21 cellular contexts compared by ENCODE assay signal in genomic region chr13:44629465-44630183, GRCh38. TPM values are rescaled to one million over a fixed set of nuclear protein-coding genes. Genes with fewer than 3 reads are reported as not detected.
DNase-seq lines count a peak whose midpoint lies in the region; ATAC-seq and TF ChIP-seq lines count a peak whose summit lies in the region.
"Had no signal": no experiment of that assay in that cellular context is flagged by ENCODE, and none has a peak within 500 bp of the region (broad histone marks: within the 10 kb centered on the region; RNA-seq: fewer than 3 reads in every experiment).

No MANE protein-coding gene starts in this region.

- H3K4me3 ChIP-seq in MG63: no peak overlapping the region
- no peak overlapping the region for H3K4me3 ChIP-seq in sigmoid colon
- H3K4me3 ChIP-seq: GM12878, transverse colon had no signal

- H3K27me3 ChIP-seq in MG63 (no peaks in the 10 kb centered on the region), sigmoid colon (no peaks in the 10 kb centered on the region)
- H3K27me3 ChIP-seq: transverse colon had no signal

- no peak for TF ChIP-seq EP300 in sigmoid colon (IDR thresholded peaks at IDR 0.05)

- H3K9me3 ChIP-seq in MG63 (peaks cover 2% of the 10 kb centered on the region; the same call in 1 of the 2 replicates), sigmoid colon (no peaks in the 10 kb centered on the region)
- H3K9me3 ChIP-seq: transverse colon had no signal

- TF ChIP-seq POLR2A in sigmoid colon (IDR thresholded peaks at IDR 0.05): no peak

- H3K27ac ChIP-seq in sigmoid colon: peak overlapping the region in 3 of 4 donors; percentile 12 to 75 (median 18)
- H3K27ac ChIP-seq: transverse colon had no signal

- peaks cover 0 to 7% (median 0%) of the 10 kb centered on the region in 4 donors for H3K4me1 ChIP-seq in sigmoid colon
- H3K4me1 ChIP-seq: transverse colon had no signal

- WGBS in sigmoid colon, 2 donors: 83 to 92% methylated on average over 2 of the region's 2 CpGs

- ATAC-seq in HG02571 (IDR thresholded peaks at IDR 0.05; ENCODE audit: unreplicated experiment) (no peak), HG03196 (IDR thresholded peaks at IDR 0.05; ENCODE audit: unreplicated experiment) (no peak)
- ATAC-seq: activated CD4-positive, CD25-positive, alpha-beta regulatory T cell treated with anti-CD3 and anti-CD28 coated beads, Interleukin-2, amount 50 U/mL, for 24 hours; activated T-cell treated with anti-CD3 and anti-CD28 coated beads, Interleukin-2, amount 50 U/mL, for 72 hours; GM12878; left cardiac atrium; Panc1 had no signal

- DNase-seq in AG09319 (ENCODE audit: extremely low read depth, low read depth): peak; percentile 37
- DNase-seq in MG63: peak; percentile 68
- peak; percentile 86 for DNase-seq in fibroblast of gingiva (ENCODE audit: low read depth)
- no peak for DNase-seq in sigmoid colon
- no peak for DNase-seq in activated gamma-delta T cell treated with Interleukin-2 at 50 U/mL for 16 hours
- DNase-seq in stimulated activated naive CD4-positive, alpha-beta T cell treated with Interleukin-2 at 50 U/mL for 16 hours (lab: John Stamatoyannopoulos, UW): no peak
- DNase-seq: activated naive CD8-positive, alpha-beta T cell treated with anti-CD3 and anti-CD28 coated beads for 36 hours; activated T-cell treated with anti-CD3 and anti-CD28 coated beads, Interleukin-2, amount 50 U/mL, for 72 hours; AML-193; caudate nucleus; effector CD4-positive, alpha-beta T cell; left cardiac atrium; NCI-H1105 treated with DMSO at 0.1 percent for 48 hours; NCI-H2171 treated with DMSO at 0.1 percent for 48 hours; T-helper 9 cell; transverse colon had no signal

- intact Hi-C loops in sigmoid colon (cut with DNase I): no loop called here

- TF ChIP-seq CTCF in AG09319 (IDR thresholded peaks at IDR 0.05; ENCODE audit: low read depth, low read length) (no peak), sigmoid colon (IDR thresholded peaks at IDR 0.05) (no peak)

- H3K36me3 ChIP-seq in MG63 (no peaks in the 10 kb centered on the region), sigmoid colon (no peaks in the 10 kb centered on the region)
- H3K36me3 ChIP-seq: transverse colon had no signal

RNA-seq across cellular contexts. Expression of gene TSC22D1, which starts 53.5 kb away (rescaled TPM):
- total RNA-seq in MG63 (2014; rRNA removed; shearing (Covaris generic); ENCODE audit: low replicate concordance): 55.5 and 62.8 TPM in 2 replicates
- total RNA-seq in sigmoid colon: 100 to 1,000 TPM; 121 to 179 (median 163) TPM
- 100 to 1,000 TPM; 136 to 225 (median 213) TPM for polyA plus RNA-seq in sigmoid colon

Comparison
In these comparisons a context has a peak if more than half of its experiments do, and no peak if none do; other contexts are left out.
1. DNase-seq: peak in AG09319 (single experiment), MG63 (single experiment) and fibroblast of gingiva (single experiment); none in sigmoid colon (single experiment), activated gamma-delta T cell treated with Interleukin-2 at 50 U/mL for 16 hours (single experiment) and stimulated activated naive CD4-positive, alpha-beta T cell treated with Interleukin-2 at 50 U/mL for 16 hours (single experiment).